ENCODE assay signal across 14 cellular contexts in genomic region chr19:10971107-10971715, GRCh38. TPM values are rescaled to one million over a fixed set of nuclear protein-coding genes. Genes with fewer than 3 reads are reported as not detected.
A peak's percentile ranks its signal among the peaks of the same experiment; 100 is the strongest.
DNase-seq lines count a peak whose midpoint lies in the region; ATAC-seq and TF ChIP-seq lines count a peak whose summit lies in the region.
"Had no signal": no experiment of that assay in that cellular context is flagged by ENCODE, and none has a peak within 500 bp of the region (broad histone marks: within the 10 kb centered on the region; RNA-seq: fewer than 3 reads in every experiment).

No MANE protein-coding gene starts in this region.

- H3K27me3 ChIP-seq in DOHH2 (ENCODE audit: control insufficient read depth, low read length) (no peaks in the 10 kb centered on the region), endodermal cell (ENCODE audit: control insufficient read depth, insufficient read depth, low read length, poor library complexity, severe bottlenecking) (no peaks in the 10 kb centered on the region), trophoblast cell (ENCODE audit: insufficient read depth, low read length) (no peaks in the 10 kb centered on the region)

- no peak overlapping the region for H4K8ac ChIP-seq in trophoblast cell (ENCODE audit: low read depth, low read length)

- peaks cover 97% of the 10 kb centered on the region for H3K79me2 ChIP-seq in DOHH2 (ENCODE audit: control insufficient read depth, low read length)
- peaks cover 28% of the 10 kb centered on the region for H3K79me2 ChIP-seq in trophoblast cell (ENCODE audit: control insufficient read depth, insufficient read depth, low read length, poor library complexity)

- H3K27ac Mint-ChIP-seq in endodermal cell, result peak overlapping the region; percentile 19

- no peaks in the 10 kb centered on the region for H3K79me1 ChIP-seq in trophoblast cell (ENCODE audit: low read length)

- H3K23ac ChIP-seq in trophoblast cell (ENCODE audit: low read length), result no peak overlapping the region

- H3K27ac ChIP-seq in DOHH2 (ENCODE audit: low read depth, low read length) (peak overlapping the region; percentile 98), endodermal cell (ENCODE audit: low read depth, low read length) (no peak overlapping the region), trophoblast cell (ENCODE audit: low read depth, low read length) (no peak overlapping the region)
- H3K27ac ChIP-seq: C4-2B had no signal

- H4K12ac ChIP-seq in trophoblast cell (ENCODE audit: low read depth, low read length), result no peak overlapping the region

- no peak overlapping the region for H3K18ac ChIP-seq in trophoblast cell (ENCODE audit: low read length)

- H3K4me3 ChIP-seq in DOHH2 (ENCODE audit: low read length), result peak overlapping the region; percentile 26
- H3K4me3 ChIP-seq in endodermal cell (ENCODE audit: low read length), result no peak overlapping the region
- H3K4me3 ChIP-seq in trophoblast cell (ENCODE audit: low read depth, low read length), result no peak overlapping the region

- H3F3A ChIP-seq in DOHH2 (ENCODE audit: control insufficient read depth, insufficient read depth), result peaks cover 41% of the 10 kb centered on the region

- TF ChIP-seq CTCF in DOHH2 (IDR thresholded peaks at IDR 0.05; ENCODE audit: low read depth, low read length, poor library complexity, severe bottlenecking) (no peak), endodermal cell (conservative IDR thresholded peaks at IDR 0.05) (no peak)

- H3K9me3 ChIP-seq in DOHH2 (ENCODE audit: control insufficient read depth, insufficient read depth, low read length) (no peaks in the 10 kb centered on the region), endodermal cell (ENCODE audit: control insufficient read depth, low read length) (no peaks in the 10 kb centered on the region), trophoblast cell (ENCODE audit: insufficient read depth, low read depth, low read length) (no peaks in the 10 kb centered on the region)

- H2BK12ac ChIP-seq in trophoblast cell (ENCODE audit: low read length), result no peak overlapping the region

- H3K14ac ChIP-seq in trophoblast cell (ENCODE audit: low read length), result no peak overlapping the region

- peaks cover 7% of the 10 kb centered on the region; the same call in 1 of the 2 replicates for H4K20me1 ChIP-seq in DOHH2 (ENCODE audit: control insufficient read depth, insufficient read depth, low read depth, low read length)

- no peak overlapping the region for H2BK120ac ChIP-seq in trophoblast cell (ENCODE audit: insufficient read depth, low read length, poor library complexity)

- H3K9me3 Mint-ChIP-seq in endodermal cell, result no peaks in the 10 kb centered on the region

- H3K9ac ChIP-seq in endodermal cell (ENCODE audit: extremely low read depth, low read length, poor library complexity, severe bottlenecking), result no peak overlapping the region
- H3K9ac ChIP-seq in trophoblast cell (ENCODE audit: low read length), result no peak overlapping the region

- H3K36me3 Mint-ChIP-seq in endodermal cell (ENCODE audit: low read depth), result peaks cover 29% of the 10 kb centered on the region

- no peak overlapping the region for H2AK5ac ChIP-seq in trophoblast cell (ENCODE audit: low read length)

- no peak overlapping the region for H3K4me3 Mint-ChIP-seq in endodermal cell

- no peak overlapping the region for H2BK5ac ChIP-seq in trophoblast cell (ENCODE audit: low read depth, low read length, poor library complexity)

- no peaks in the 10 kb centered on the region for H3K9me2 ChIP-seq in DOHH2 (replicated peaks; ENCODE audit: control insufficient read depth, low read length)

- DNase-seq in MV-4-11 (lab: John Stamatoyannopoulos, UW) (peak; percentile 40), endodermal cell (no peak), trophoblast cell (no peak), SW 1271 (lab: John Stamatoyannopoulos, UW) (no peak), NCI-H2107 (lab: John Stamatoyannopoulos, UW) (no peak)
- DNase-seq: DMS79, IMR-90, NCI-H1105, NCI-H1694 treated with DMSO at 0.1 percent for 48 hours, NCI-H510A, NCI-H82 had no signal

- no peak overlapping the region for H2AFZ ChIP-seq in trophoblast cell (ENCODE audit: insufficient read depth, low read length, poor library complexity)

- peaks cover 95% of the 10 kb centered on the region for H3K4me1 ChIP-seq in DOHH2 (ENCODE audit: control insufficient read depth, low read length)
- no peaks in the 10 kb centered on the region for H3K4me1 ChIP-seq in endodermal cell (ENCODE audit: control insufficient read depth, insufficient read depth, low read length)
- no peaks in the 10 kb centered on the region for H3K4me1 ChIP-seq in trophoblast cell (ENCODE audit: control insufficient read depth in 1 of 2, insufficient read depth in 2 of 2, low read length in 2 of 2)

- 85 to 94% methylated on average over 3 to 8 of the region's 8 CpGs for WGBS in endodermal cell (ENCODE audit: insufficient coverage in 1 of 2, insufficient read length in 1 of 2), 2 experiments
- no CpG with 5 or more reads among the region's 8 CpGs for WGBS in trophoblast cell (ENCODE audit: extremely low coverage, insufficient coverage, insufficient read length)

- H3K4ac ChIP-seq in trophoblast cell (ENCODE audit: low read depth, low read length), result peak overlapping the region; percentile 71

- H3K4me1 Mint-ChIP-seq in endodermal cell, result peaks cover 17% of the 10 kb centered on the region

- H4K91ac ChIP-seq in trophoblast cell (ENCODE audit: low read depth, low read length), result no peak overlapping the region

- no peak for ATAC-seq in HG03139 (IDR thresholded peaks at IDR 0.05; ENCODE audit: unreplicated experiment)

- no peaks in the 10 kb centered on the region for H3K27me3 Mint-ChIP-seq in endodermal cell (ENCODE audit: insufficient read depth)

- H3K4me2 ChIP-seq in DOHH2 (ENCODE audit: low read length) (peak overlapping the region; percentile 81), trophoblast cell (ENCODE audit: low read length) (no peak overlapping the region)

- H3K36me3 ChIP-seq in DOHH2 (ENCODE audit: control insufficient read depth, low read length) (peaks cover 58% of the 10 kb centered on the region), endodermal cell (ENCODE audit: control insufficient read depth, insufficient read depth, low read length) (peaks cover 10% of the 10 kb centered on the region), trophoblast cell (ENCODE audit: control insufficient read depth in 1 of 2, insufficient read depth in 2 of 2, low read length in 2 of 2) (peaks cover 0 to 2% of the 10 kb centered on the region in 2 experiments)

RNA-seq across cellular contexts. Expression of gene SMARCA4, which starts 10.4 kb away (rescaled TPM):
- 100 to 1,000 TPM; 290 to 292 TPM for total RNA-seq in endodermal cell
- polyA plus RNA-seq in endodermal cell (2013, experiment 1 of 2), result 278 TPM
- 266 TPM for polyA plus RNA-seq in endodermal cell (2013, experiment 2 of 2)
- polyA plus RNA-seq in trophoblast cell (2013), result 117 and 121 TPM in 2 replicates

RNA-seq across cellular contexts. Expression of gene TIMM29, which starts 42.6 kb away (rescaled TPM):
- 10 to 100 TPM; 20.0 to 26.8 TPM for total RNA-seq in endodermal cell
- polyA plus RNA-seq in endodermal cell (2013, experiment 1 of 2), result 20.9 TPM
- polyA plus RNA-seq in endodermal cell (2013, experiment 2 of 2), result 20.7 TPM
- 21.1 and 21.2 TPM in 2 replicates for polyA plus RNA-seq in trophoblast cell (2013)

RNA-seq across cellular contexts. Expression of gene YIPF2, which starts 42.8 kb away (rescaled TPM):
- 10 to 100 TPM; 55.6 to 62.6 TPM for total RNA-seq in endodermal cell
- 32.0 TPM for polyA plus RNA-seq in endodermal cell (2013, experiment 1 of 2)
- polyA plus RNA-seq in endodermal cell (2013, experiment 2 of 2), result 34.9 TPM
- polyA plus RNA-seq in trophoblast cell (2013), result 98.9 and 102 TPM in 2 replicates
